19 cellular contexts compared by ENCODE assay signal in the genomic region with DNA sequence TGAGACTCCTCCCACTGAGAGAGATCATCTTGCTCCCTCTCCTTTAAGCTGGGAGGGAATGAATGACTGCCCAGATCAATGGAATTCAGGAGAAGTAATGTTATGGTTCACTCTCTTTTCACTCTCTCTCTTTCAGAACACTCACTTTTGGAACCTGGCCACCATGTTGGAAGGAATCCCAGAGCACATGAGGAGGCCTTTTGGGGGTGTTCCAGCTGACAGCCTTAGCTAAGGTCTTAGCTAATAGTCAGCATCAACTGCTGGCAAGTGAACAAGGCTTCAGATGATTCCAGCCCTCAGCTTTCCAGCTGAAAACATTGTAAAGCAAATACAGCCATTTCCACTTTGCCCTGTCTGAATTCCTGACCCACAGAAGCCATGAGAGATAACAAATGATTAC.
A peak's percentile ranks its signal among the peaks of the same experiment; 100 is the strongest.
DNase-seq lines count a peak whose midpoint lies in the region; ATAC-seq lines count a peak whose summit lies in the region.
"Had no signal": no experiment of that assay in that cellular context is flagged by ENCODE, and none has a peak within 500 bp of the region (broad histone marks: within the 10 kb centered on the region; RNA-seq: fewer than 3 reads in every experiment).

No MANE protein-coding gene starts in this region.

- H3K4me3 Mint-ChIP-seq in naive thymus-derived CD4-positive, alpha-beta T cell: no peak overlapping the region
- H3K4me3 Mint-ChIP-seq: activated T-cell treated with anti-CD3 and anti-CD28 coated beads, Interleukin-2, amount 50 U/mL, for 4 hours had no signal

- H3K27me3 ChIP-seq in naive thymus-derived CD4-positive, alpha-beta T cell (ENCODE audit: control insufficient read depth in 2 of 2, insufficient read depth in 2 of 2, low read length in 2 of 2): no peaks in the 10 kb centered on the region
- H3K27me3 ChIP-seq: breast epithelium had no signal

- CTCF ChIA-PET in naive thymus-derived CD4-positive, alpha-beta T cell (lab: Charles Lee): no interaction called here

- POLR2A ChIA-PET in naive thymus-derived CD4-positive, alpha-beta T cell (lab: Charles Lee): no interaction called here

- intact Hi-C loops in naive thymus-derived CD4-positive, alpha-beta T cell (cut with micrococcal nuclease): no loop called here

- DNase-seq in Ammon's horn (ENCODE audit: low spot score): peak; percentile 73
- DNase-seq in NCI-H1694 treated with DMSO at 0.1 percent for 48 hours (lab: John Stamatoyannopoulos, UW): peak; percentile 32
- DNase-seq in cerebellar cortex (ENCODE audit: low spot score): peak; percentile 90
- DNase-seq in middle frontal gyrus (ENCODE audit: extremely low spot score, low spot score): peak; percentile 47
- DNase-seq in naive thymus-derived CD4-positive, alpha-beta T cell: no peak
- DNase-seq: activated CD4-positive, alpha-beta T cell treated with anti-CD3 and anti-CD28 coated beads for 4 hours; activated T-cell treated with anti-CD3 and anti-CD28 coated beads, Interleukin-2, amount 50 U/mL, for 4 hours; DMS79; mesendoderm; MM.1S; NCI-H510A; stimulated activated CD4-positive, alpha-beta T cell treated with anti-CD3 and anti-CD28 coated beads, Interleukin-2, amount 100 ng/mL, for 24 hours; T-helper 1 cell had no signal

- no peaks in the 10 kb centered on the region for H3K4me1 Mint-ChIP-seq in naive thymus-derived CD4-positive, alpha-beta T cell

- ATAC-seq in HG02798 (IDR thresholded peaks at IDR 0.05; ENCODE audit: poor library complexity, unreplicated experiment) (no peak), HG02970 (IDR thresholded peaks at IDR 0.05; ENCODE audit: low FRiP score, unreplicated experiment) (no peak), GM21737 (IDR thresholded peaks at IDR 0.05; ENCODE audit: unreplicated experiment) (no peak)
- ATAC-seq in naive thymus-derived CD4-positive, alpha-beta T cell: no peak
- ATAC-seq: activated T-cell treated with anti-CD3 and anti-CD28 coated beads, Interleukin-2, amount 50 U/mL, for 4 hours; Panc1 had no signal

- H3K4me1 ChIP-seq in naive thymus-derived CD4-positive, alpha-beta T cell (ENCODE audit: control insufficient read depth in 2 of 2, insufficient read depth in 2 of 2, low read length in 2 of 2): no peaks in the 10 kb centered on the region
- H3K4me1 ChIP-seq: breast epithelium had no signal

- no peak overlapping the region for H3K27ac Mint-ChIP-seq in naive thymus-derived CD4-positive, alpha-beta T cell

- no peaks in the 10 kb centered on the region for H3K36me3 ChIP-seq in naive thymus-derived CD4-positive, alpha-beta T cell (ENCODE audit: control insufficient read depth in 2 of 3, insufficient read depth in 3 of 3, low read length in 3 of 3)
- H3K36me3 ChIP-seq: breast epithelium had no signal

- no peaks in the 10 kb centered on the region for H3K36me3 Mint-ChIP-seq in naive thymus-derived CD4-positive, alpha-beta T cell

- H3K4me3 ChIP-seq in naive thymus-derived CD4-positive, alpha-beta T cell (ENCODE audit: low read length): no peak overlapping the region
- H3K4me3 ChIP-seq: breast epithelium had no signal

- H3K9me3 ChIP-seq in naive thymus-derived CD4-positive, alpha-beta T cell (ENCODE audit: control insufficient read depth in 2 of 3, low read length in 3 of 3): no peaks in the 10 kb centered on the region
- H3K9me3 ChIP-seq: breast epithelium had no signal

- no peak overlapping the region for H3K27ac ChIP-seq in naive thymus-derived CD4-positive, alpha-beta T cell (ENCODE audit: low read depth, low read length)
- H3K27ac ChIP-seq: breast epithelium, HL-60 had no signal

- peaks cover 0 to 14% (median 0%) of the 10 kb centered on the region in 5 donors for H3K27me3 Mint-ChIP-seq in naive thymus-derived CD4-positive, alpha-beta T cell

- H3K9me3 Mint-ChIP-seq in naive thymus-derived CD4-positive, alpha-beta T cell: peaks cover 0 to 17% (median 2%) of the 10 kb centered on the region in 11 donors

Comparison
In these comparisons a context has a peak if more than half of its experiments do, and no peak if none do; other contexts are left out.
1. DNase-seq: peak in Ammon's horn (single experiment), NCI-H1694 treated with DMSO at 0.1 percent for 48 hours (single experiment), cerebellar cortex (single experiment) and middle frontal gyrus (single experiment); none in naive thymus-derived CD4-positive, alpha-beta T cell (0 of 9).